In the genomic region with DNA sequence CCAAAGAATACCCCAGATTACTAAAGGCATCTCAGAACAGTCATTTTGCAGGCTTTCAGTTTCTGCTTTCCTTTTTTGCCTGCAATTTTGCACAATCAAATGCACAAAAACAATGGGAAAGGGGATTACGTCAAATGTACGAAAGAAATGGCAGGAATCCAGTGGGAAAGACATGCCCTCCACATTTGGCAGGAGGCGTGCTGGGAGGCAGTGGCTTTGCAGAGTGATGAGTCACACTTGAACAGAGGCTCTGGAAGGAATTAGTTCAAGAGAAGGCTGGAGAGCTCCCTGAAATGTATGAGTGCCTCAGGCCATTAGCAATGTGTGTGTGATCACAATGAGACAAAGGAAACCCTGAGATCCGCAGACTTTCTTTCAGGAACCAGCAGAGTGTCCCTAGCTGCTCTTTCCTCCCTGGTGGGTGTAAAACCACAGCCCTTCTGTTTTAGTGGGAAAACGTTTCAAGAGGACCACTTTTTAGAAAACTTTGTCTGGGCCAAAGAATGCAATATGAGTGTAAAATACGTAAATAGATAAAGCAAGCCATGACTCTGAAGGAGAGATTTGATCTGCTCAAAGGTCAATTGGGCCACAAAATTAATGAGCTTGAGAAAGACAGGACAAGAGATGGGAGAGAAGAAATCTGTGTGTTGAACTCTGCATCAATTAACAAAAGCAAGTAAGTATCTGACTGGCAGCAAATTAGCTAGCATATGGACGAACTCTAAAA, we compare ENCODE assay signal across 7 cellular contexts.
DNase-seq lines count a peak whose midpoint lies in the region; ATAC-seq and TF ChIP-seq lines count a peak whose summit lies in the region.

No MANE protein-coding gene starts in this region.

- H3K9me3 ChIP-seq in mucosa of rectum (ENCODE audit: control insufficient read depth in 2 of 2, low read length in 2 of 2): no peaks in the 10 kb centered on the region

- POLR2A ChIA-PET in RWPE1 (lab: Yijun Ruan, JAX; ENCODE audit: low non-redundant PET): no interaction called here

- no peak overlapping the region for H3K4me3 ChIP-seq in mucosa of rectum (ENCODE audit: low read length in 2 of 2)

- DNase-seq in HT1080 (ENCODE audit: low read depth): peak; percentile 95
- peak; percentile 73 for DNase-seq in RWPE1 (ENCODE audit: low spot score)
- peak; percentile 99 for DNase-seq in fibroblast of gingiva (ENCODE audit: low read depth)
- DNase-seq in GF-D8 (lab: John Stamatoyannopoulos, UW): no peak

- no peaks in the 10 kb centered on the region for H3K27me3 ChIP-seq in mucosa of rectum (ENCODE audit: control insufficient read depth in 2 of 2, insufficient read depth in 2 of 2, low read length in 2 of 2)

- peaks cover 12 to 15% of the 10 kb centered on the region in 2 donors for H3K4me1 ChIP-seq in mucosa of rectum (ENCODE audit: control insufficient read depth in 2 of 2, insufficient read depth in 2 of 2, low read length in 2 of 2)

- ATAC-seq in HG03108 (IDR thresholded peaks at IDR 0.05; ENCODE audit: unreplicated experiment) (no peak), GM21717 (IDR thresholded peaks at IDR 0.05; ENCODE audit: unreplicated experiment) (no peak)

- TF ChIP-seq CTCF in RWPE1 (conservative IDR thresholded peaks at IDR 0.05; ENCODE audit: low read depth): no peak

- no peaks in the 10 kb centered on the region for H3K36me3 ChIP-seq in mucosa of rectum (ENCODE audit: control insufficient read depth in 2 of 2, insufficient read depth in 2 of 2, low read length in 2 of 2)

- no peak overlapping the region for H3K9ac ChIP-seq in mucosa of rectum (ENCODE audit: low read depth in 1 of 2, low read length in 2 of 2)

- CTCF ChIA-PET in RWPE1 (lab: Yijun Ruan, JAX): interaction anchor here (0.6 kb wide), 2 partner anchors 70 to 1199 kb away, joined by 3 to 4 read pairs; no protein-coding TSS in a partner anchor

- H3K27ac ChIP-seq in RWPE1: no peak overlapping the region
- peak overlapping the region; percentile 61 to 64 for H3K27ac ChIP-seq in mucosa of rectum (ENCODE audit: low read depth in 2 of 2, low read length in 2 of 2)
